ENCODE assay signal across 23 cellular contexts in genomic region chr6:49054311-49054710, GRCh38.
"Had no signal": no experiment of that assay in that cellular context is flagged by ENCODE, and none has a peak within 500 bp of the region (broad histone marks: within the 10 kb centered on the region; RNA-seq: fewer than 3 reads in every experiment).

No MANE protein-coding gene starts in this region.

- H3K27ac ChIP-seq: brain microvascular endothelial cell, cardiac muscle cell, KMS-11, SJSA1 had no signal

- H3K9me3 ChIP-seq: SJSA1, SK-N-SH had no signal

- DNase-seq: activated CD4-positive, alpha-beta T cell treated with anti-CD3 and anti-CD28 coated beads, Interleukin-2, amount 10 ng/mL, durations not matched to agents 24 days and 14 days; activated CD4-positive, alpha-beta T cell treated with anti-CD3 and anti-CD28 coated beads, Interleukin-2, amount 50 U/mL, for 4 hours; activated CD8-positive, alpha-beta T cell treated with anti-CD3 and anti-CD28 coated beads for 36 hours; activated effector memory CD4-positive, alpha-beta T cell treated with anti-CD3 and anti-CD28 coated beads, Interleukin-2, amount 50 U/mL, for 16 hours; activated naive CD4-positive, alpha-beta T cell; activated naive CD4-positive, alpha-beta T cell treated with anti-CD3 and anti-CD28 coated beads, Interleukin-2, amount 50 U/mL, for 16 hours; activated naive CD8-positive, alpha-beta T cell treated with anti-CD3 and anti-CD28 coated beads for 36 hours; activated T-cell treated with anti-CD3 and anti-CD28 coated beads, Interleukin-2, amount 50 U/mL, for 1 hour; activated T-cell treated with anti-CD3 and anti-CD28 coated beads, Interleukin-2, amount 50 U/mL, for 72 hours; amniotic stem cell; aorta; brain microvascular endothelial cell; NCI-H1105 treated with DMSO at 0.1 percent for 48 hours; NCI-H1436; NCI-H1694; NCI-H1930; NCI-H345; NCI-H524 treated with DMSO at 0.1 percent for 48 hours; SHP77; SK-N-SH had no signal

- H3K4me1 ChIP-seq: SJSA1 had no signal

- H3K4me2 ChIP-seq: KMS-11, SK-N-SH had no signal

- H3K36me3 ChIP-seq: brain microvascular endothelial cell, cardiac muscle cell, SJSA1 had no signal

- H3K27me3 ChIP-seq: brain microvascular endothelial cell, cardiac muscle cell, SJSA1 had no signal

- H3K4me3 ChIP-seq: cardiac muscle cell, SJSA1 had no signal

- H3K9me2 ChIP-seq: SK-N-SH had no signal
